Comparison of ENCODE assay signal across 8 cellular contexts in genomic region chr19:56476671-56477428, GRCh38. TPM values are rescaled to one million over a fixed set of nuclear protein-coding genes. Genes with fewer than 3 reads are reported as not detected.
DNase-seq lines count a peak whose midpoint lies in the region; ATAC-seq and TF ChIP-seq lines count a peak whose summit lies in the region.

Gene ZNF667 (minus strand): TSS chr19:56477345. CDS start chr19:56462370, 14,975 bp downstream.

- intact Hi-C loops in upper lobe of right lung (cut with DNase I), result no loop called here

- H3K4me1 ChIP-seq in upper lobe of right lung, result peaks cover 4% of the 10 kb centered on the region

- peak within 1 kb of the TSS; percentile 68 for H3K27ac ChIP-seq in upper lobe of right lung

- no peaks in the 10 kb centered on the region for H3K27me3 ChIP-seq in upper lobe of right lung

- H3K4me3 ChIP-seq in fibroblast of pulmonary artery (replicated peaks; ENCODE audit: low read depth, low read length) (peak within 1 kb of the TSS; percentile 90), upper lobe of right lung (peak within 1 kb of the TSS; percentile 63)

- no peaks in the 10 kb centered on the region for H3K36me3 ChIP-seq in upper lobe of right lung

- no peak for DNase-seq in activated CD4-positive, CD25-positive, alpha-beta regulatory T cell treated with anti-CD3 and anti-CD28 coated beads, Interleukin-2, amount 50 U/mL, for 72 hours
- peak; percentile 9 for DNase-seq in activated T-cell treated with anti-CD3 and anti-CD28 coated beads for 24 hours (ENCODE audit: low read depth)
- DNase-seq in fibroblast of pulmonary artery (ENCODE audit: low read depth), result peak; percentile 41
- peak in 51 of 56 donors; percentile 11 to 87 (median 60) for DNase-seq in nucleus accumbens (lab: John Stamatoyannopoulos, UW)
- no peak for DNase-seq in upper lobe of right lung
- no peak for DNase-seq in NCI-H2107 treated with DMSO at 0.1 percent for 48 hours (lab: John Stamatoyannopoulos, UW; ENCODE audit: unreplicated experiment)

- TF ChIP-seq CTCF in fibroblast of pulmonary artery (IDR thresholded peaks at IDR 0.05; ENCODE audit: low read length, missing control alignments) (no peak), upper lobe of right lung (IDR thresholded peaks at IDR 0.05) (no peak)

- H3K9me3 ChIP-seq in upper lobe of right lung, result peaks cover 2% of the 10 kb centered on the region

- peak; percentile 39 to 58 for ATAC-seq in activated CD4-positive, CD25-positive, alpha-beta regulatory T cell treated with anti-CD3 and anti-CD28 coated beads, Interleukin-2, amount 50 U/mL, for 24 hours
- ATAC-seq in upper lobe of right lung (no peak), GM18873 (IDR thresholded peaks at IDR 0.05; ENCODE audit: low FRiP score, unreplicated experiment) (no peak)

RNA-seq across cellular contexts. Expression of gene ZNF667, which starts in this region (rescaled TPM):
- 2.8 TPM for total RNA-seq in upper lobe of right lung

Comparison
In these comparisons a context has a peak if more than half of its experiments do, and no peak if none do; other contexts are left out.
1. ATAC-seq: peak in activated CD4-positive, CD25-positive, alpha-beta regulatory T cell treated with anti-CD3 and anti-CD28 coated beads, Interleukin-2, amount 50 U/mL, for 24 hours (2 of 2); none in upper lobe of right lung (single experiment) and GM18873 (single experiment).
2. DNase-seq: peak in activated T-cell treated with anti-CD3 and anti-CD28 coated beads for 24 hours (single experiment), fibroblast of pulmonary artery (single experiment) and nucleus accumbens (51 of 56); none in activated CD4-positive, CD25-positive, alpha-beta regulatory T cell treated with anti-CD3 and anti-CD28 coated beads, Interleukin-2, amount 50 U/mL, for 72 hours (single experiment), upper lobe of right lung (single experiment) and NCI-H2107 treated with DMSO at 0.1 percent for 48 hours (single experiment).